Comparison of ENCODE assay signal across 20 cellular contexts in genomic region chr13:112825071-112825470, GRCh38.
DNase-seq lines count a peak whose midpoint lies in the region; ATAC-seq, FAIRE-seq and TF ChIP-seq lines count a peak whose summit lies in the region.
"Had no signal": no experiment of that assay in that cellular context is flagged by ENCODE, and none has a peak within 500 bp of the region (broad histone marks: within the 10 kb centered on the region; RNA-seq: fewer than 3 reads in every experiment).

No MANE protein-coding gene starts in this region.

- H3K79me2 ChIP-seq in H9 (ENCODE audit: insufficient read depth, low read length) (no peaks in the 10 kb centered on the region), endothelial cell of umbilical vein (ENCODE audit: control insufficient read depth, insufficient read depth, low read length) (no peaks in the 10 kb centered on the region)

- H2AK5ac ChIP-seq in H9 (ENCODE audit: insufficient read length, low read length) = no peak overlapping the region

- no peaks in the 10 kb centered on the region for H3K27me3 Mint-ChIP-seq in H9 (ENCODE audit: low read depth)

- no peaks in the 10 kb centered on the region for H3K9me1 ChIP-seq in endothelial cell of umbilical vein (replicated peaks; ENCODE audit: control insufficient read depth, extremely low read depth, insufficient read depth, low read length)

- no peak for FAIRE-seq in endothelial cell of umbilical vein (lab: Jason Lieb, UNC)
- FAIRE-seq: D721Med, G401.6, GM12891 had no signal

- no peak overlapping the region for H3T11ph ChIP-seq in H9 (ENCODE audit: low read length)

- H3K36me3 ChIP-seq in heart left ventricle = peaks cover 0 to 99% (median 84%) of the 10 kb centered on the region in 9 donors
- peaks cover 4 to 26% of the 10 kb centered on the region in 2 experiments for H3K36me3 ChIP-seq in endothelial cell of umbilical vein (ENCODE audit: control insufficient read depth in 2 of 2, extremely low read depth in 1 of 2, insufficient read depth in 2 of 2, low read length in 2 of 2)

- no peaks in the 10 kb centered on the region for H3K9me3 Mint-ChIP-seq in H9
- H3K9me3 Mint-ChIP-seq: CD8-positive, alpha-beta T cell had no signal

- no peaks in the 10 kb centered on the region for H3K23me2 ChIP-seq in H9 (ENCODE audit: insufficient read length, low read depth, low read length, poor library complexity, severe bottlenecking)

- DNase-seq in Right ventricle myocardium inferior (ENCODE audit: missing footprints) = peak; percentile 18
- no peak for DNase-seq in heart left ventricle
- DNase-seq in H9 = no peak
- DNase-seq in endothelial cell of umbilical vein (ENCODE audit: low read depth, low spot score) = no peak
- peak; percentile 23 for DNase-seq in ureter (ENCODE audit: low spot score)
- DNase-seq in activated CD4-positive, alpha-beta T cell treated with anti-CD3 and anti-CD28 coated beads, Interleukin-2, amount 50 U/mL, for 48 hours = no peak
- DNase-seq: 8988T; AML-193; C1 segment of cervical spinal cord; CD8-positive, alpha-beta T cell; COR-L47; DMS153; DMS79 treated with DMSO at 0.1 percent for 48 hours; EL had no signal

- POLR2A ChIA-PET in endothelial cell of umbilical vein (lab: Charles Lee) = no interaction called here

- no peaks in the 10 kb centered on the region for H3K4me1 Mint-ChIP-seq in H9

- H3K79me1 ChIP-seq in H9 (ENCODE audit: insufficient read depth, low read depth, low read length, poor library complexity, severe bottlenecking) = no peaks in the 10 kb centered on the region

- H3K27ac Mint-ChIP-seq in H9 = peak overlapping the region; percentile 11 to 63 (median 37); a peak in 3 of 7 replicates
- H3K27ac Mint-ChIP-seq: CD8-positive, alpha-beta T cell had no signal

- no peak overlapping the region for H2BK12ac ChIP-seq in H9 (ENCODE audit: insufficient read length, low read depth, low read length)

- BruUV-seq in endothelial cell of umbilical vein (replicated peaks; lab: Mats Ljungman, UMichigan) = no TSS peak

- WGBS in heart left ventricle, 4 donors = 69 to 82% (median 77%) methylated on average over 11 of the region's 11 CpGs
- WGBS in H9 (ENCODE audit: extremely low coverage, insufficient read length, low lambda C conversion rate) = no CpG with 5 or more reads among the region's 11 CpGs

- no peak overlapping the region for H3K9ac ChIP-seq in H9 (ENCODE audit: extremely low read depth, insufficient read length, low read length)
- no peak overlapping the region for H3K9ac ChIP-seq in endothelial cell of umbilical vein (replicated peaks; ENCODE audit: extremely low read depth, insufficient read depth, low read length)

- no peak overlapping the region for H2BK5ac ChIP-seq in H9 (ENCODE audit: insufficient read length, low read length)

- no peak overlapping the region for H3K56ac ChIP-seq in H9 (ENCODE audit: insufficient read length, low read depth, low read length)

- H3K36me3 Mint-ChIP-seq in H9 (ENCODE audit: insufficient read depth in 1 of 3, low read depth in 3 of 3) = peaks cover 24 to 84% (median 76%) of the 10 kb centered on the region in 3 experiments; a peak in 6 of 7 replicates

- TF ChIP-seq CTCF in heart left ventricle (IDR thresholded peaks at IDR 0.05) (no peak), H9 (conservative IDR thresholded peaks at IDR 0.05) (no peak), endothelial cell of umbilical vein (IDR thresholded peaks at IDR 0.05; ENCODE audit: extremely low read depth in 1 of 2, insufficient read depth in 1 of 2, low read depth in 1 of 2, low read length in 2 of 2) (no peak)

- no peak overlapping the region for H2BK20ac ChIP-seq in H9 (ENCODE audit: low read depth, low read length, poor library complexity, severe bottlenecking)

- ATAC-seq in Right ventricle myocardium inferior (no peak), heart left ventricle (no peak), GM21529 (IDR thresholded peaks at IDR 0.05; ENCODE audit: unreplicated experiment) (no peak)
- ATAC-seq: CD8-positive, alpha-beta T cell; HCT116 had no signal

- H2AFZ ChIP-seq in H9 (ENCODE audit: low read length) (no peak overlapping the region), endothelial cell of umbilical vein (ENCODE audit: low read depth, low read length) (no peak overlapping the region)

- H3K4me3 Mint-ChIP-seq in H9 = no peak overlapping the region
- H3K4me3 Mint-ChIP-seq: CD8-positive, alpha-beta T cell had no signal

- CTCF ChIA-PET in endothelial cell of umbilical vein (lab: Charles Lee) = no interaction called here

- no peak overlapping the region for H2BK120ac ChIP-seq in H9 (ENCODE audit: low read depth, low read length, poor library complexity, severe bottlenecking)

- H3K23ac ChIP-seq in H9 (ENCODE audit: insufficient read length, low read depth, low read length) = no peak overlapping the region

- TF ChIP-seq POLR2A in heart left ventricle (IDR thresholded peaks at IDR 0.05) (no peak), endothelial cell of umbilical vein (IDR thresholded peaks at IDR 0.05; ENCODE audit: low read depth, low read length) (no peak)

- intact Hi-C loops in Right ventricle myocardium inferior (cut with DNase I) = no loop called here
- intact Hi-C loops in heart left ventricle (cut with DNase I) = no loop called here
- intact Hi-C loops in endothelial cell of umbilical vein (cut with micrococcal nuclease) = no loop called here

- no peak overlapping the region for H2BK15ac ChIP-seq in H9 (ENCODE audit: low read depth, low read length)

- dilution Hi-C loops in endothelial cell of umbilical vein (cut with MboI; ENCODE audit: extremely low pct_ligation_motif_present, low sequenced_read_pairs) = no loop called here

- H3K27ac ChIP-seq in heart left ventricle (no peak overlapping the region), H9 (ENCODE audit: insufficient read length, low read depth, low read length) (no peak overlapping the region), endothelial cell of umbilical vein (ENCODE audit: insufficient read depth, low read depth, low read length) (no peak overlapping the region)
- H3K27ac ChIP-seq: HL-60 had no signal

- no peaks in the 10 kb centered on the region for H3K27me3 ChIP-seq in heart left ventricle
- no peaks in the 10 kb centered on the region for H3K27me3 ChIP-seq in H9 (ENCODE audit: insufficient read depth, low read length)
- H3K27me3 ChIP-seq in endothelial cell of umbilical vein (ENCODE audit: control insufficient read depth in 2 of 2, insufficient read depth in 2 of 2, low read length in 2 of 2) = no peaks in the 10 kb centered on the region

- H3K4ac ChIP-seq in H9 (ENCODE audit: low read depth, low read length) = no peak overlapping the region

- H4K8ac ChIP-seq in H9 (replicated peaks; ENCODE audit: insufficient read length, low read depth, low read length) = no peak overlapping the region

- H4K20me1 ChIP-seq in H9 (ENCODE audit: control insufficient read depth, insufficient read depth, insufficient read length) (no peaks in the 10 kb centered on the region), endothelial cell of umbilical vein (replicated peaks; ENCODE audit: control insufficient read depth, extremely low read depth, insufficient read depth, low read length) (no peaks in the 10 kb centered on the region)

- no peak overlapping the region for H3K14ac ChIP-seq in H9 (ENCODE audit: insufficient read depth, low read length)

- peaks cover 0 to 8% (median 0%) of the 10 kb centered on the region in 12 donors for H3K4me1 ChIP-seq in heart left ventricle
- H3K4me1 ChIP-seq in H9 (ENCODE audit: insufficient read depth, low read length) = no peaks in the 10 kb centered on the region
- H3K4me1 ChIP-seq in endothelial cell of umbilical vein (ENCODE audit: control insufficient read depth, extremely low read depth, insufficient read depth, low read length) = peaks cover 11% of the 10 kb centered on the region

- H4K91ac ChIP-seq in H9 (ENCODE audit: insufficient read length, low read depth, low read length) = no peak overlapping the region

- H3K9me3 ChIP-seq in heart left ventricle (no peaks in the 10 kb centered on the region), H9 (ENCODE audit: control insufficient read depth, low read depth, low read length) (no peaks in the 10 kb centered on the region), endothelial cell of umbilical vein (replicated peaks; ENCODE audit: control insufficient read depth, insufficient read depth, low read length) (no peaks in the 10 kb centered on the region)

- no peak overlapping the region for H3K18ac ChIP-seq in H9 (ENCODE audit: insufficient read length, low read depth, low read length)

- H3K4me3 ChIP-seq in heart left ventricle = no peak overlapping the region
- no peak overlapping the region for H3K4me3 ChIP-seq in endothelial cell of umbilical vein (replicated peaks in 1 of 3; ENCODE audit: insufficient read depth in 1 of 3, low read depth in 1 of 3, low read length in 3 of 3)

- H3K4me2 ChIP-seq in H9 (ENCODE audit: insufficient read depth, insufficient read length, low read length) = no peak overlapping the region
- H3K4me2 ChIP-seq in endothelial cell of umbilical vein (ENCODE audit: insufficient read depth, low read length) = peak overlapping the region; percentile 40

- H4K5ac ChIP-seq in H9 (ENCODE audit: insufficient read length, low read depth, low read length) = no peak overlapping the region

TF ChIP-seq in endothelial cell of umbilical vein, 7 proteins besides CTCF, POLR2A, EP300 and RAD21:
- no peak for TF ChIP-seq POLR2AphosphoS5 (IDR thresholded peaks at IDR 0.05; ENCODE audit: insufficient read depth, low read depth, low read length)

Comparison
In these comparisons a context has a peak if more than half of its experiments do, and no peak if none do; other contexts are left out.
1. DNase-seq: peak in Right ventricle myocardium inferior (single experiment) and ureter (single experiment); none in heart left ventricle (0 of 5), H9 (single experiment), endothelial cell of umbilical vein (single experiment) and activated CD4-positive, alpha-beta T cell treated with anti-CD3 and anti-CD28 coated beads, Interleukin-2, amount 50 U/mL, for 48 hours (0 of 2).